In genomic region chr13:30898721-30899188, GRCh38 we compare ENCODE assay signal across 11 cellular contexts. TPM values are rescaled to one million over a fixed set of nuclear protein-coding genes. Genes with fewer than 3 reads are reported as not detected.
DNase-seq lines count a peak whose midpoint lies in the region; ATAC-seq and TF ChIP-seq lines count a peak whose summit lies in the region.
"Had no signal": no experiment of that assay in that cellular context is flagged by ENCODE, and none has a peak within 500 bp of the region (broad histone marks: within the 10 kb centered on the region; RNA-seq: fewer than 3 reads in every experiment).

No MANE protein-coding gene starts in this region.

- peaks cover 0 to 4% (median 0%) of the 10 kb centered on the region in 4 donors for H3K27me3 ChIP-seq in esophagus squamous epithelium

- ATAC-seq in omental fat pad (ENCODE audit: low FRiP score), result peak; percentile 45

- WGBS in esophagus squamous epithelium, 2 donors, result 47 to 70% methylated on average over 4 to 7 of the region's 7 CpGs

- DNase-seq in CD1c-positive myeloid dendritic cell (ENCODE audit: extremely low spot score) (peak; percentile 50), RKO (ENCODE audit: low spot score) (peak; percentile 15), esophagus squamous epithelium (lab: John Stamatoyannopoulos, UW) (no peak), omental fat pad (ENCODE audit: low spot score) (no peak), SKM-1 treated with dmso at 0.1 percent for 144 hours (lab: John Stamatoyannopoulos, UW; ENCODE audit: unreplicated experiment) (no peak), globus pallidus (ENCODE audit: low spot score) (no peak), cortex of kidney (lab: John Stamatoyannopoulos, UW) (no peak), retina (no peak)
- DNase-seq: activated naive CD4-positive, alpha-beta T cell treated with anti-CD3 and anti-CD28 coated beads, Interleukin-2, amount 10 ng/mL, durations not matched to agents 7 days and 5 days; OCI-M1 had no signal

- H3K4me3 ChIP-seq in esophagus squamous epithelium, result no peak overlapping the region

- TF ChIP-seq POLR2A in esophagus squamous epithelium (IDR thresholded peaks at IDR 0.05), result no peak

- peak overlapping the region in 3 of 4 donors; percentile 36 to 73 (median 64) for H3K27ac ChIP-seq in esophagus squamous epithelium

- H3K36me3 ChIP-seq in esophagus squamous epithelium, result no peaks in the 10 kb centered on the region

- no peaks in the 10 kb centered on the region for H3K9me3 ChIP-seq in esophagus squamous epithelium

- intact Hi-C loops in esophagus squamous epithelium (cut with DNase I), result no loop called here

- no peak for TF ChIP-seq CTCF in esophagus squamous epithelium (IDR thresholded peaks at IDR 0.05)
- TF ChIP-seq CTCF in omental fat pad (IDR thresholded peaks at IDR 0.05), result no peak

- peaks cover 0 to 29% (median 6%) of the 10 kb centered on the region in 3 donors for H3K4me1 ChIP-seq in esophagus squamous epithelium

RNA-seq across cellular contexts. Expression of gene MEDAG, which starts 7.3 kb away (rescaled TPM):
- total RNA-seq in esophagus squamous epithelium, result 10 to 100 TPM in 1 of 4 donors, 1 to 10 TPM in 3; 1.1 to 11.3 (median 6.3) TPM
- total RNA-seq in omental fat pad, result 100 to 1,000 TPM; 113 to 601 (median 377) TPM
- total RNA-seq: neural crest cell had no signal

RNA-seq across cellular contexts. Expression of gene TEX26, which starts 33.7 kb away (rescaled TPM):
- total RNA-seq in esophagus squamous epithelium (not detected), omental fat pad (1 to 10 TPM in 1 of 4 donors, under 1 TPM in 2, not detected in 1; 0.36 to 1.5 (median 0.88) TPM)
- total RNA-seq: neural crest cell had no signal

Comparison
In these comparisons a context has a peak if more than half of its experiments do, and no peak if none do; other contexts are left out.
1. DNase-seq: peak in CD1c-positive myeloid dendritic cell (single experiment) and RKO (single experiment); none in esophagus squamous epithelium (single experiment), omental fat pad (single experiment), SKM-1 treated with dmso at 0.1 percent for 144 hours (single experiment), globus pallidus (single experiment), cortex of kidney (single experiment) and retina (single experiment).
2. RNA of gene MEDAG, which starts 7.3 kb away (total RNA-seq): 113 to 601 TPM in omental fat pad; 1.1 to 11.3 TPM in esophagus squamous epithelium; every median in the first group is over 4 times any median in the second.